In genomic region chr10:95246582-95247051, GRCh38 we compare ENCODE assay signal across 8 cellular contexts. TPM values are rescaled to one million over a fixed set of nuclear protein-coding genes. Genes with fewer than 3 reads are reported as not detected.
DNase-seq lines count a peak whose midpoint lies in the region; ATAC-seq and TF ChIP-seq lines count a peak whose summit lies in the region.

No MANE protein-coding gene starts in this region.

- peaks cover 4% of the 10 kb centered on the region for H3K27me3 Mint-ChIP-seq in nephron (ENCODE audit: low read depth)

- no peak for ATAC-seq in HG03469 (IDR thresholded peaks at IDR 0.05; ENCODE audit: unreplicated experiment)

- intact Hi-C loops in esophagus muscularis mucosa (cut with DNase I) = loop anchor here (2.0 to 5.0 kb wide), 2 partner anchors 41 to 116 kb away; no protein-coding TSS in a partner anchor

- H3K4me3 Mint-ChIP-seq in nephron = no peak overlapping the region

- 0% methylated on average over 1 of the region's 1 CpG for WGBS in esophagus muscularis mucosa
- WGBS in suprapubic skin = 0% methylated on average over 1 of the region's 1 CpG

- TF ChIP-seq POLR2A in esophagus muscularis mucosa (IDR thresholded peaks at IDR 0.05; ENCODE audit: low read depth) = no peak
- no peak for TF ChIP-seq POLR2A in suprapubic skin (IDR thresholded peaks at IDR 0.05)

- H3K27ac ChIP-seq in esophagus muscularis mucosa (replicated peaks in 1 of 4) (peak overlapping the region; percentile 12 to 56 (median 43)), suprapubic skin (no peak overlapping the region)

- H3K4me1 ChIP-seq in esophagus muscularis mucosa = peaks cover 19 to 37% (median 23%) of the 10 kb centered on the region in 4 donors
- H3K4me1 ChIP-seq in suprapubic skin = peaks cover 18% of the 10 kb centered on the region

- H3K4me3 ChIP-seq in esophagus muscularis mucosa (no peak overlapping the region), suprapubic skin (no peak overlapping the region)

- peak overlapping the region in 1 of 3 experiments; percentile 21 for H3K27ac Mint-ChIP-seq in nephron

- H3K36me3 ChIP-seq in esophagus muscularis mucosa (peaks cover 0 to 84% (median 17%) of the 10 kb centered on the region in 4 donors), suprapubic skin (peaks cover 23% of the 10 kb centered on the region)

- H3K27me3 ChIP-seq in esophagus muscularis mucosa = no peaks in the 10 kb centered on the region
- H3K27me3 ChIP-seq in suprapubic skin = no peaks in the 10 kb centered on the region

- peaks cover 17% of the 10 kb centered on the region for H3K4me1 Mint-ChIP-seq in nephron

- TF ChIP-seq CTCF in esophagus muscularis mucosa (IDR thresholded peaks at IDR 0.05) (peak; percentile 71 to 83 (median 80)), nephron (IDR thresholded peaks at IDR 0.05; ENCODE audit: unreplicated experiment in 3 of 3) (peak; percentile 77 to 79 (median 79)), suprapubic skin (IDR thresholded peaks at IDR 0.05) (peak; percentile 57 to 70)

- no peaks in the 10 kb centered on the region for H3K9me3 Mint-ChIP-seq in nephron

- H3K36me3 Mint-ChIP-seq in nephron (ENCODE audit: low read depth) = no peaks in the 10 kb centered on the region

- H3K9me3 ChIP-seq in esophagus muscularis mucosa (no peaks in the 10 kb centered on the region), suprapubic skin (no peaks in the 10 kb centered on the region)

- DNase-seq in Daoy (ENCODE audit: low read depth) = peak; percentile 66
- peak; percentile 82 for DNase-seq in HEK293T (ENCODE audit: extremely low spot score)
- DNase-seq in NCI-H82 (lab: John Stamatoyannopoulos, UW) = peak; percentile 86
- DNase-seq in activated CD8-positive, alpha-beta memory T cell treated with anti-CD3 and anti-CD28 coated beads for 48 hours (ENCODE audit: low read depth in 2 of 3, low spot score in 2 of 3) = peak in 2 of 3 experiments; percentile 30 to 60
- peak; percentile 94 for DNase-seq in esophagus muscularis mucosa (ENCODE audit: extremely low spot score)
- peak; percentile 84 to 85 for DNase-seq in suprapubic skin (ENCODE audit: low spot score in 2 of 2)

- CTCF ChIA-PET in HEK293T (lab: Yijun Ruan, JAX) = interaction anchor here (0.6 to 2.2 kb wide), 11 partner anchors 31 to 783 kb away, joined by 3 to 54 read pairs (median 3); no protein-coding TSS in a partner anchor

- POLR2A ChIA-PET in HEK293T (lab: Yijun Ruan, JAX) = no interaction called here

- TF ChIP-seq EP300 in esophagus muscularis mucosa (IDR thresholded peaks at IDR 0.05) (no peak), suprapubic skin (IDR thresholded peaks at IDR 0.05) (no peak)

TF ChIP-seq in HEK293T, 16 proteins besides CTCF, POLR2A, EP300 and RAD21:
- TF ChIP-seq SUZ12 (IDR thresholded peaks at IDR 0.05) (no peak), HDGF (IDR thresholded peaks at IDR 0.05; ENCODE audit: borderline replicate concordance) (no peak), TARDBP (IDR thresholded peaks at IDR 0.05) (no peak), ELF4 (IDR thresholded peaks at IDR 0.05) (no peak), FOXM1 (IDR thresholded peaks at IDR 0.05; ENCODE audit: borderline replicate concordance) (no peak), FOXA1 (IDR thresholded peaks at IDR 0.05) (no peak), BHLHE40 (IDR thresholded peaks at IDR 0.05; ENCODE audit: borderline replicate concordance) (no peak), FOXK2 (IDR thresholded peaks at IDR 0.05) (no peak), L3MBTL2 (conservative IDR thresholded peaks at IDR 0.05) (no peak), SP1 (IDR thresholded peaks at IDR 0.05) (no peak), ZNF384 (IDR thresholded peaks at IDR 0.05) (no peak), ARNT (IDR thresholded peaks at IDR 0.05) (no peak), LEF1 (IDR thresholded peaks at IDR 0.05; ENCODE audit: borderline replicate concordance) (no peak), CTBP1 (IDR thresholded peaks at IDR 0.05; ENCODE audit: borderline replicate concordance) (no peak)
- TF ChIP-seq, protein P1, sequence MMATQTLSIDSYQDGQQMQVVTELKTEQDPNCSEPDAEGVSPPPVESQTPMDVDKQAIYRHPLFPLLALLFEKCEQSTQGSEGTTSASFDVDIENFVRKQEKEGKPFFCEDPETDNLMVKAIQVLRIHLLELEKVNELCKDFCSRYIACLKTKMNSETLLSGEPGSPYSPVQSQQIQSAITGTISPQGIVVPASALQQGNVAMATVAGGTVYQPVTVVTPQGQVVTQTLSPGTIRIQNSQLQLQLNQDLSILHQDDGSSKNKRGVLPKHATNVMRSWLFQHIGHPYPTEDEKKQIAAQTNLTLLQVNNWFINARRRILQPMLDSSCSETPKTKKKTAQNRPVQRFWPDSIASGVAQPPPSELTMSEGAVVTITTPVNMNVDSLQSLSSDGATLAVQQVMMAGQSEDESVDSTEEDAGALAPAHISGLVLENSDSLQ (IDR thresholded peaks at IDR 0.05) = no peak

RNA-seq across cellular contexts. Expression of gene PDLIM1, which starts 44.2 kb away (rescaled TPM):
- 17.7 and 21.9 TPM in 2 replicates for total RNA-seq in Daoy (2014; rRNA removed; shearing (Covaris generic))
- total RNA-seq in esophagus muscularis mucosa (10 to 100 TPM; 40.7 to 86.8 (median 83.4) TPM), suprapubic skin (100 to 1,000 TPM in 1 of 4 donors, 10 to 100 TPM in 3; 71.4 to 112 (median 77.7) TPM)

RNA-seq across cellular contexts. Expression of gene ACSM6, which starts 52.6 kb away (rescaled TPM):
- not detected in 2 replicates for total RNA-seq in Daoy (2014; rRNA removed; shearing (Covaris generic))
- total RNA-seq in esophagus muscularis mucosa (not detected), suprapubic skin (1 to 10 TPM; 1.1 to 5.5 (median 3.0) TPM)
